Comparison of ENCODE assay signal across 21 cellular contexts in genomic region chr18:42339324-42339723, GRCh38.
DNase-seq lines count a peak whose midpoint lies in the region; ATAC-seq and TF ChIP-seq lines count a peak whose summit lies in the region.
"Had no signal": no experiment of that assay in that cellular context is flagged by ENCODE, and none has a peak within 500 bp of the region (broad histone marks: within the 10 kb centered on the region; RNA-seq: fewer than 3 reads in every experiment).

No MANE protein-coding gene starts in this region.

- intact Hi-C loops in left lung (cut with DNase I) = no loop called here

- H3K27ac ChIP-seq in left lung = no peak overlapping the region
- H3K27ac ChIP-seq: HL-60, psoas muscle, stomach, upper lobe of left lung had no signal

- no peak for TF ChIP-seq CTCF in left lung (IDR thresholded peaks at IDR 0.05)

- no peaks in the 10 kb centered on the region for H3K4me1 ChIP-seq in left lung
- H3K4me1 ChIP-seq: psoas muscle, stomach, upper lobe of left lung had no signal

- DNase-seq in DMS53 (lab: John Stamatoyannopoulos, UW) (peak; percentile 39), DMS53 treated with DMSO at 0.1 percent for 48 hours (lab: John Stamatoyannopoulos, UW; ENCODE audit: unreplicated experiment) (no peak), astrocyte of the hippocampus (ENCODE audit: low read depth, low spot score) (peak; percentile 56), left lung (no peak), renal cortical epithelial cell (ENCODE audit: low read depth) (peak; percentile 95), AG20443 (ENCODE audit: low spot score) (no peak), RPMI8226 (no peak)
- DNase-seq in NK-92 treated with Interleukin-12 subunit alpha and Interleukin-12 subunit beta, amount 100 ng/mL, for 24 hours (lab: John Stamatoyannopoulos, UW) = no peak
- DNase-seq: 8988T; activated CD4-positive, alpha-beta T cell treated with anti-CD3 and anti-CD28 coated beads, Interleukin-2, amount 10 ng/mL, durations not matched to agents 7 days and 5 days; dermis blood vessel endothelial cell; islet precursor cell; MG63; NCI-H1417 treated with DMSO at 0.1 percent for 48 hours; NCI-H524; psoas muscle; SIG-M5; stomach; upper lobe of left lung had no signal

- peak; percentile 55 for ATAC-seq in left lung
- ATAC-seq: natural killer cell treated with Interleukin-12 subunit alpha and Interleukin-12 subunit beta and Interleukin-15 and Interleukin-18, amount 100 ng/mL, for 72 hours; psoas muscle had no signal

- H3K9me3 ChIP-seq in left lung = peaks cover 0 to 6% of the 10 kb centered on the region in 2 donors
- H3K9me3 ChIP-seq: MG63, psoas muscle had no signal

- H3K27me3 ChIP-seq in left lung = no peaks in the 10 kb centered on the region
- H3K27me3 ChIP-seq: MG63, stomach, upper lobe of left lung had no signal

- no peaks in the 10 kb centered on the region for H3K36me3 ChIP-seq in left lung
- H3K36me3 ChIP-seq: MG63, stomach, upper lobe of left lung had no signal

- no peak overlapping the region for H3K4me3 ChIP-seq in left lung
- H3K4me3 ChIP-seq: MG63, psoas muscle, stomach, upper lobe of left lung had no signal

Comparison
In these comparisons a context has a peak if more than half of its experiments do, and no peak if none do; other contexts are left out.
1. DNase-seq: peak in DMS53 (single experiment), astrocyte of the hippocampus (single experiment) and renal cortical epithelial cell (single experiment); none in DMS53 treated with DMSO at 0.1 percent for 48 hours (single experiment), left lung (0 of 2), AG20443 (single experiment), NK-92 treated with Interleukin-12 subunit alpha and Interleukin-12 subunit beta, amount 100 ng/mL, for 24 hours (single experiment) and RPMI8226 (single experiment).